In the genomic region with DNA sequence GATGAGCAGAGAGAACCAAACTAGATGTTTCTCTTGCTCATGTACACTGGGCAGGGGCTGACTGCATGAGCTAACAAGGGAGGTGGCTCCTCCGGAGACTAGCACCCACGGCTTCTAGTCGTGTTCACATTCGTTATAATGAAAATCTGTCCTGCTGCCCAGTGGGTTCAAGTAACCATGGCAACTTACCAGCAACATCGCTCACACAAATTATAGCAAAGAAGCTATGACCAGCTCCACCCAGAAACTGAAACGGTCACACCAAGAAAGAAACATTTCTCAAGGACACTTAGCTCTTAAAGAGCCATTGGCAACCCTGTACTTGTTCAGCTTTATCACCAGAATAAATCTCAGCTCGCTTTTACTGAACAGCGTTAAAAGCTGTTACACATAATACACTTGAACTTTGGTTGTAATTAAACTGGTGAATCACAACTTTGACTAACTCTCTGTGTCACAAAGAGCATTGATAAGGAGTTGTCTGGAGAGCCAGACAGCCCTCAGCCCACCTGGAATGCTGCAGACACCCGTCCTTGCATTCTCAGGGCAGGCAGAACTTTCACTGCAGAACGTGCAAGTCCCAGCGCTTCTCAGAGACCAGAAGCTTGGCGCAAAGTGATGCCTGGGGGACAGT, we compare ENCODE assay signal across 14 cellular contexts.
DNase-seq lines count a peak whose midpoint lies in the region; ATAC-seq and TF ChIP-seq lines count a peak whose summit lies in the region.
"Had no signal": no experiment of that assay in that cellular context is flagged by ENCODE, and none has a peak within 500 bp of the region (broad histone marks: within the 10 kb centered on the region; RNA-seq: fewer than 3 reads in every experiment).

No MANE protein-coding gene starts in this region.

- ATAC-seq in left ventricle myocardium superior (peak; percentile 54), HG02884 (IDR thresholded peaks at IDR 0.05; ENCODE audit: unreplicated experiment) (no peak)
- ATAC-seq: stimulated activated memory B cell treated with anti-CD40 and anti-IgM and Interleukin-4, amounts not matched to agents 10 μg/mL and 1 μg/mL and 100 μg/mL, for 72 hours had no signal

- H2AFZ ChIP-seq in GM23248, result peak overlapping the region; percentile 16; the same call in 1 of the 2 replicates

- 15 to 16% methylated on average over 12 of the region's 12 CpGs for WGBS in GM23248 (ENCODE audit: low coverage in 1 of 2, low lambda C conversion rate in 2 of 2, missing lambda C conversion rate in 2 of 2), 2 experiments

- peaks cover 4% of the 10 kb centered on the region for H3K4me1 Mint-ChIP-seq in progenitor cell of endocrine pancreas (ENCODE audit: low read depth)
- H3K4me1 Mint-ChIP-seq: memory B cell; stimulated activated memory B cell treated with anti-CD40 and anti-IgM and Interleukin-4, amounts not matched to agents 10 μg/mL and 1 μg/mL and 100 μg/mL, for 72 hours had no signal

- H3K27ac Mint-ChIP-seq in progenitor cell of endocrine pancreas, result no peak overlapping the region
- H3K27ac Mint-ChIP-seq: memory B cell; stimulated activated memory B cell treated with anti-CD40 and anti-IgM and Interleukin-4, amounts not matched to agents 10 μg/mL and 1 μg/mL and 100 μg/mL, for 72 hours had no signal

- peaks cover 8% of the 10 kb centered on the region for H3K27me3 Mint-ChIP-seq in progenitor cell of endocrine pancreas
- H3K27me3 Mint-ChIP-seq: memory B cell; stimulated activated memory B cell treated with anti-CD40 and anti-IgM and Interleukin-4, amounts not matched to agents 10 μg/mL and 1 μg/mL and 100 μg/mL, for 72 hours had no signal

- H3K4me3 Mint-ChIP-seq in progenitor cell of endocrine pancreas (ENCODE audit: low read depth), result no peak overlapping the region
- H3K4me3 Mint-ChIP-seq: memory B cell; stimulated activated memory B cell treated with anti-CD40 and anti-IgM and Interleukin-4, amounts not matched to agents 10 μg/mL and 1 μg/mL and 100 μg/mL, for 72 hours had no signal

- H3K4me1 ChIP-seq in GM23248 (ENCODE audit: insufficient read depth) (peaks cover 10% of the 10 kb centered on the region), subcutaneous abdominal adipose tissue (ENCODE audit: control insufficient read depth in 5 of 5, insufficient read depth in 5 of 5, low read length in 5 of 5) (peaks cover 0 to 9% (median 4%) of the 10 kb centered on the region in 5 donors), BE2C (no peaks in the 10 kb centered on the region)

- H3K36me3 Mint-ChIP-seq in progenitor cell of endocrine pancreas (ENCODE audit: insufficient read depth), result no peaks in the 10 kb centered on the region
- H3K36me3 Mint-ChIP-seq: memory B cell; stimulated activated memory B cell treated with anti-CD40 and anti-IgM and Interleukin-4, amounts not matched to agents 10 μg/mL and 1 μg/mL and 100 μg/mL, for 72 hours had no signal

- H3K27me3 ChIP-seq in GM23248 (replicated peaks; ENCODE audit: insufficient read depth), result no peaks in the 10 kb centered on the region
- H3K27me3 ChIP-seq in subcutaneous abdominal adipose tissue (ENCODE audit: control insufficient read depth in 5 of 5, insufficient read depth in 4 of 5, low read length in 5 of 5), result no peaks in the 10 kb centered on the region
- H3K27me3 ChIP-seq in BE2C, result no peaks in the 10 kb centered on the region

- H3K9me3 Mint-ChIP-seq in progenitor cell of endocrine pancreas (ENCODE audit: low read depth), result peaks cover 4% of the 10 kb centered on the region
- H3K9me3 Mint-ChIP-seq: stimulated activated memory B cell treated with anti-CD40 and anti-IgM and Interleukin-4, amounts not matched to agents 10 μg/mL and 1 μg/mL and 100 μg/mL, for 72 hours had no signal

- H3K9me3 ChIP-seq in GM23248 (ENCODE audit: low read depth), result no peaks in the 10 kb centered on the region
- H3K9me3 ChIP-seq in subcutaneous abdominal adipose tissue (ENCODE audit: control insufficient read depth in 5 of 5, low read length in 5 of 5), result no peaks in the 10 kb centered on the region
- H3K9me3 ChIP-seq in BE2C, result no peaks in the 10 kb centered on the region

- no peaks in the 10 kb centered on the region for H3K9me2 ChIP-seq in GM23248 (ENCODE audit: insufficient read depth)

- H3K4me2 ChIP-seq in GM23248 (ENCODE audit: unreplicated experiment), result peak overlapping the region; percentile 66

- TF ChIP-seq CTCF in BE2C (IDR thresholded peaks at IDR 0.05; ENCODE audit: low read depth, low read length), result no peak
- no peak for TF ChIP-seq CTCF in progenitor cell of endocrine pancreas (IDR thresholded peaks at IDR 0.05; ENCODE audit: unreplicated experiment)

- H3K79me2 ChIP-seq in GM23248 (ENCODE audit: insufficient read depth), result no peaks in the 10 kb centered on the region

- H3K36me3 ChIP-seq in GM23248 (ENCODE audit: low read depth), result no peaks in the 10 kb centered on the region
- no peaks in the 10 kb centered on the region for H3K36me3 ChIP-seq in subcutaneous abdominal adipose tissue (ENCODE audit: control insufficient read depth in 5 of 5, insufficient read depth in 5 of 5, low read length in 5 of 5)
- H3K36me3 ChIP-seq in BE2C, result no peaks in the 10 kb centered on the region

- no peak overlapping the region for H3K27ac ChIP-seq in GM23248
- peak overlapping the region; percentile 24 for H3K27ac ChIP-seq in subcutaneous abdominal adipose tissue (ENCODE audit: low read depth, low read length)

- H3K4me3 ChIP-seq in GM23248, result peak overlapping the region; percentile 57
- H3K4me3 ChIP-seq in subcutaneous abdominal adipose tissue (ENCODE audit: low read depth in 1 of 5, low read length in 5 of 5), result no peak overlapping the region
- H3K4me3 ChIP-seq in BE2C (ENCODE audit: low read depth, low read length), result no peak overlapping the region

- in situ Hi-C loops in GM23248 (cut with MboI), result loop anchor here (10.0 kb wide), 1 partner anchor 455 kb away; no protein-coding TSS in a partner anchor

- intact Hi-C loops in left ventricle myocardium superior (cut with micrococcal nuclease), result loop anchor here (5.0 to 10.0 kb wide), 2 partner anchors 142 to 455 kb away; a partner anchor contains a TSS

- H4K20me1 ChIP-seq in GM23248 (ENCODE audit: insufficient read depth), result no peaks in the 10 kb centered on the region

- H3F3A ChIP-seq in GM23248 (ENCODE audit: insufficient read depth), result no peaks in the 10 kb centered on the region

- peak overlapping the region; percentile 22; the same call in 1 of the 2 replicates for H3K9ac ChIP-seq in GM23248
- no peak overlapping the region for H3K9ac ChIP-seq in subcutaneous abdominal adipose tissue (ENCODE audit: low read length in 5 of 5)

- DNase-seq in GM23248 (peak; percentile 68), astrocyte of the hippocampus (ENCODE audit: low read depth, low spot score) (peak; percentile 44), left ventricle myocardium superior (peak; percentile 31), BE2C (no peak), progenitor cell of endocrine pancreas (ENCODE audit: low spot score, unreplicated experiment) (no peak), NCI-H1436 (lab: John Stamatoyannopoulos, UW) (no peak)
- DNase-seq: activated naive CD4-positive, alpha-beta T cell treated with Interleukin-2 at 50 U/mL for 16 hours; dermis blood vessel endothelial cell; H7; T1000 had no signal

Comparison
In these comparisons a context has a peak if more than half of its experiments do, and no peak if none do; other contexts are left out.
1. DNase-seq: peak in GM23248 (single experiment), astrocyte of the hippocampus (single experiment) and left ventricle myocardium superior (single experiment); none in BE2C (single experiment), progenitor cell of endocrine pancreas (single experiment) and NCI-H1436 (single experiment).